ENCODE assay signal across 8 cellular contexts in genomic region chr6:422423-423061, GRCh38. TPM values are rescaled to one million over a fixed set of nuclear protein-coding genes. Genes with fewer than 3 reads are reported as not detected.
DNase-seq lines count a peak whose midpoint lies in the region; ATAC-seq, FAIRE-seq and TF ChIP-seq lines count a peak whose summit lies in the region.

No MANE protein-coding gene starts in this region.

- H3K9me3 Mint-ChIP-seq in activated CD8-positive, alpha-beta T cell treated with anti-CD3 and anti-CD28 coated beads, Interleukin-2, amount 10 ng/mL, durations not matched to agents 7 days and 5 days (ENCODE audit: insufficient read depth) = peaks cover 4% of the 10 kb centered on the region

- no peak overlapping the region for H3K27ac ChIP-seq in prostate gland

- no peak overlapping the region for H3K4me3 ChIP-seq in prostate gland

- peak; percentile 85 for ATAC-seq in HG03354 (IDR thresholded peaks at IDR 0.05; ENCODE audit: poor library complexity, severe bottlenecking, unreplicated experiment)
- ATAC-seq in activated CD8-positive, alpha-beta T cell treated with anti-CD3 and anti-CD28 coated beads, Interleukin-2, amount 10 ng/mL, durations not matched to agents 7 days and 5 days = peak; percentile 89

- POLR2A ChIA-PET in activated CD8-positive, alpha-beta T cell treated with anti-CD3 and anti-CD28 coated beads, Interleukin-2, amount 10 ng/mL, durations not matched to agents 7 days and 5 days (lab: Charles Lee) = interaction anchor here (0.9 to 1.6 kb wide), 3 partner anchors 11 to 25 kb away, joined by 3 to 5 read pairs (median 3); no protein-coding TSS in a partner anchor

- intact Hi-C loops in prostate gland (cut with DNase I) = no loop called here

- TF ChIP-seq CTCF in prostate gland (IDR thresholded peaks at IDR 0.05) = no peak

- H3K4me1 Mint-ChIP-seq in activated CD8-positive, alpha-beta T cell treated with anti-CD3 and anti-CD28 coated beads, Interleukin-2, amount 10 ng/mL, durations not matched to agents 7 days and 5 days (ENCODE audit: low read depth) = peaks cover 22% of the 10 kb centered on the region

- 37% methylated on average over 6 of the region's 6 CpGs for WGBS in prostate gland

- H3K27me3 ChIP-seq in prostate gland (replicated peaks; ENCODE audit: insufficient read depth) = no peaks in the 10 kb centered on the region

- CTCF ChIA-PET in activated CD8-positive, alpha-beta T cell treated with anti-CD3 and anti-CD28 coated beads, Interleukin-2, amount 10 ng/mL, durations not matched to agents 7 days and 5 days (lab: Charles Lee) = interaction anchor here (1.0 to 2.4 kb wide), 6 partner anchors 9 to 126 kb away, joined by 3 to 9 read pairs (median 4); no protein-coding TSS in a partner anchor

- peak; percentile 94 for FAIRE-seq in islet of Langerhans (lab: Jason Lieb, UNC)

- H3K36me3 Mint-ChIP-seq in activated CD8-positive, alpha-beta T cell treated with anti-CD3 and anti-CD28 coated beads, Interleukin-2, amount 10 ng/mL, durations not matched to agents 7 days and 5 days (ENCODE audit: low read depth) = peaks cover 6% of the 10 kb centered on the region

- H3K9me3 ChIP-seq in prostate gland = no peaks in the 10 kb centered on the region

- no peak overlapping the region for H3K27ac Mint-ChIP-seq in activated CD8-positive, alpha-beta T cell treated with anti-CD3 and anti-CD28 coated beads, Interleukin-2, amount 10 ng/mL, durations not matched to agents 7 days and 5 days

- no peaks in the 10 kb centered on the region for H3K4me1 ChIP-seq in prostate gland (replicated peaks)

- H3K36me3 ChIP-seq in prostate gland = no peaks in the 10 kb centered on the region

- no peak overlapping the region for H3K4me3 Mint-ChIP-seq in activated CD8-positive, alpha-beta T cell treated with anti-CD3 and anti-CD28 coated beads, Interleukin-2, amount 10 ng/mL, durations not matched to agents 7 days and 5 days

- no peak for TF ChIP-seq POLR2A in prostate gland (IDR thresholded peaks at IDR 0.05)

- DNase-seq in SKM-1 treated with dmso at 0.1 percent for 144 hours (lab: John Stamatoyannopoulos, UW; ENCODE audit: unreplicated experiment) (peak; percentile 20), SKM-1 (lab: John Stamatoyannopoulos, UW; ENCODE audit: unreplicated experiment) (no peak), prostate gland (ENCODE audit: low spot score) (no peak), cerebellar nuclear complex (lab: John Stamatoyannopoulos, UW) (no peak), inferior parietal cortex (ENCODE audit: extremely low spot score) (no peak)
- DNase-seq in activated CD8-positive, alpha-beta T cell treated with anti-CD3 and anti-CD28 coated beads, Interleukin-2, amount 10 ng/mL, durations not matched to agents 7 days and 5 days = peak; percentile 79

- no peaks in the 10 kb centered on the region for H3K27me3 Mint-ChIP-seq in activated CD8-positive, alpha-beta T cell treated with anti-CD3 and anti-CD28 coated beads, Interleukin-2, amount 10 ng/mL, durations not matched to agents 7 days and 5 days (ENCODE audit: low read depth)

RNA-seq across cellular contexts. Expression of gene IRF4, which starts 31.0 kb away (rescaled TPM):
- total RNA-seq in activated CD8-positive, alpha-beta T cell treated with anti-CD3 and anti-CD28 coated beads, Interleukin-2, amount 10 ng/mL, durations not matched to agents 7 days and 5 days = 10 to 100 TPM; 91.2 to 95.2 TPM
- total RNA-seq in prostate gland = 1 to 10 TPM in 1 of 2 donors, under 1 TPM in 1; 0.77 to 1.6 TPM

Comparison
In these comparisons a context has a peak if more than half of its experiments do, and no peak if none do; other contexts are left out.
1. DNase-seq: peak in SKM-1 treated with dmso at 0.1 percent for 144 hours (single experiment) and activated CD8-positive, alpha-beta T cell treated with anti-CD3 and anti-CD28 coated beads, Interleukin-2, amount 10 ng/mL, durations not matched to agents 7 days and 5 days (single experiment); none in SKM-1 (single experiment), prostate gland (single experiment), cerebellar nuclear complex (0 of 2) and inferior parietal cortex (single experiment).
2. RNA of gene IRF4, which starts 31.0 kb away (total RNA-seq): 91.2 to 95.2 TPM in activated CD8-positive, alpha-beta T cell treated with anti-CD3 and anti-CD28 coated beads, Interleukin-2, amount 10 ng/mL, durations not matched to agents 7 days and 5 days; 0.77 to 1.6 TPM in prostate gland; every median in the first group is over 10 times any median in the second.